Comparison of ENCODE assay signal across 27 cellular contexts in the genomic region with DNA sequence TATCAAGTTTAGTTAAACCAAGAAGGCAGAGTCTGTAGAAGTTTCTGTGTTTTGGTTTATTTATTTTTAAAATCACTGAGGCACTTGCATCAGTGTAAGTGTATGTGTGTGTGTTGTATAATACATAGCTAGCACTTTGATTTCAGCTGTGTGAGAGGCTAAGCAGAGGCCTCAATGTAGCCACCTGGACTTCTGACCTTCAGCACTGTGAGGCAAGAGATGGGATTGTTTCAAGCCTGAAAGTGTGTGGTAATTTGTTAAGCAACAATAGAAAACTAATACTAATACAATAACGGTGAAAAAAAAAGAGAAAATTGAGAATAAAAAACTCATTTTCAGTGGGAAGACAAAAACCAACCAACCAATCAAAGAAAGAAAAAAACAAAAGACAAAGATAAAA.
"Had no signal": no experiment of that assay in that cellular context is flagged by ENCODE, and none has a peak within 500 bp of the region (broad histone marks: within the 10 kb centered on the region; RNA-seq: fewer than 3 reads in every experiment).

No MANE protein-coding gene starts in this region.

- H2AFZ ChIP-seq: hepatocyte, neural progenitor cell had no signal

- H3K4me1 ChIP-seq: heart right ventricle, left lung, lower lobe of right lung, neural progenitor cell, right atrium auricular region, right lobe of liver, tibial nerve, upper lobe of left lung had no signal

- H3K9me3 ChIP-seq: left lung, lower lobe of right lung, neutrophil, ovary, right atrium auricular region, right lobe of liver, tibial nerve, upper lobe of left lung had no signal

- H3K27me3 ChIP-seq: heart right ventricle, hepatocyte, left lung, neural progenitor cell, neutrophil, ovary, right atrium auricular region, right lobe of liver, tibial nerve, upper lobe of left lung had no signal

- DNase-seq: heart right ventricle; kidney glomerular epithelial cell; left cardiac atrium; left lung; lower lobe of right lung; mammary epithelial cell; mesenchymal stem cell; naive B cell; natural killer cell; nephron progenitor cell; ovary; right lobe of liver; stimulated activated CD4-positive, alpha-beta T cell treated with anti-CD3 and anti-CD28 coated beads, Interleukin-1b, Interleukin-23, amount 100 ng/mL, for 48 hours; stimulated activated CD4-positive, alpha-beta T cell treated with anti-CD3 and anti-CD28 coated beads, Interleukin-2, amount 100 ng/mL, for 48 hours; stimulated activated CD4-positive, alpha-beta T cell treated with anti-CD3 and anti-CD28 coated beads, Interleukin-4, amount 100 ng/mL, for 4 hours; stimulated activated CD8-positive, alpha-beta memory T cell treated with anti-CD3 and anti-CD28 coated beads, Interleukin-4, amount 100 ng/mL, for 48 hours; stimulated activated naive CD4-positive, alpha-beta T cell treated with Interleukin-2 at 50 U/mL for 16 hours; stimulated activated naive CD8-positive, alpha-beta T cell treated with anti-CD3 and anti-CD28 coated beads, Interleukin-15, amount 100 ng/mL, for 72 hours; substantia nigra; upper lobe of left lung had no signal

- ATAC-seq: heart right ventricle; left cardiac atrium; left lung; lower lobe of right lung; natural killer cell; stimulated activated memory B cell treated with anti-CD40 and anti-IgM and Interleukin-4, amounts not matched to agents 10 μg/mL and 1 μg/mL and 100 μg/mL, for 72 hours; stimulated activated naive CD8-positive, alpha-beta T cell treated with anti-CD3 and anti-CD28 coated beads, Interleukin-15, amount 100 ng/mL, for 72 hours had no signal

- H3K79me2 ChIP-seq: hepatocyte had no signal

- H3K4me3 ChIP-seq: heart right ventricle, hepatocyte, left lung, lower lobe of right lung, neural progenitor cell, ovary, right atrium auricular region, right lobe of liver, smooth muscle cell, tibial nerve, upper lobe of left lung had no signal

- H3K36me3 ChIP-seq: heart right ventricle, left lung, lower lobe of right lung, neural progenitor cell, neutrophil, ovary, right atrium auricular region, right lobe of liver, tibial nerve, upper lobe of left lung had no signal

- H3K27ac ChIP-seq: heart right ventricle, hepatocyte, left lung, lower lobe of right lung, neural progenitor cell, neutrophil, ovary, right atrium auricular region, right lobe of liver, tibial nerve, upper lobe of left lung had no signal

- H3K4me2 ChIP-seq: hepatocyte, neural progenitor cell, smooth muscle cell had no signal
